ENCODE assay signal across 8 cellular contexts in the genomic region with DNA sequence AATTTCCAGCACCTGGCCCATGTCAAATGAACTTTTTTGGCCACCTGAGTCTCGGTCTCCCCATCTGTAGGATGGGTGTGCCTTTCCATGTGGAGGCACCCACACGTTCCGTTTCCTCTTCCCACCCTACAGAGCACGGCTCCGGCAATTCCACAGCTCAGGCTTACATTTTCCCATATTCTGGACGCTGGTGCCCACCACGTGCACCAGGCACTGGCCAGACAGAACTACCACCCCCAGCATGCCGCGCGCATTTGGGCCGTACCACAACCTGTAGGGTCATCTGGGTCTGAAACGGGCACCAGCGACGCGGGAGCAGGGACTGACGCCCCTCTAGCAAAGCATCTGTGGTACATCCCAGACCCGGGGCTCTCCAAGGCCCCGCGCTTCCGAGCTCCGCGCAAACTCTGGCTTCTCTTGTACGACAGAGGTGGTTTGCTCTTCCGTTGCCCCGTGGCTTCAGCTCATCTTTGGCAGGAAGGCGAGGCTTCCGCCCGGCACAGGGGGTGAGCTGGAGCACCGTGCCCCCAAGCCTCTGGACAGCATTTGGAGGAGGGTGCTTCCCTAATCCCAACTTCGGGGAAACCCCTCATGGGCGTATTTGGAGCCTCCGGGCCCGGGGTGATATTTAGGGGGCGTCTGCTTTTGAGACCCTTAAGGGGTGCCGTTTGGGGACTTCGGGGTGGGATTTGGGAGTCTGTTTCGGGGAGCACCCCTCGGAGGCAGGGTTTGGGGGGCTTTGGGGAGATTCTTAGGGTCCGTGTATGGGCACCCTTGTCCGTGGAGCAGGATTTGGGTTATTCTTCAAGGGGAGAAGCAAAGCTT. TPM values are rescaled to one million over a fixed set of nuclear protein-coding genes. Genes with fewer than 3 reads are reported as not detected.
DNase-seq lines count a peak whose midpoint lies in the region; ATAC-seq and TF ChIP-seq lines count a peak whose summit lies in the region.

No MANE protein-coding gene starts in this region.

- H3K36me3 ChIP-seq in BLaER1 treated with 17β-estradiol and CSF1 and Interleukin-3, amounts not matched to agents 10 nM and 100 nM: peaks cover 11 to 28% (median 17%) of the 10 kb centered on the region in 11 experiments; a peak in 21 of 22 replicates
- peaks cover 0 to 5% (median 0%) of the 10 kb centered on the region in 4 donors for H3K36me3 ChIP-seq in right lobe of liver

- H3K9me3 ChIP-seq in BLaER1 treated with 17β-estradiol and CSF1 and Interleukin-3, amounts not matched to agents 10 nM and 100 nM (replicated peaks in 1 of 11): no peaks in the 10 kb centered on the region
- no peaks in the 10 kb centered on the region for H3K9me3 ChIP-seq in right lobe of liver

- peaks cover 3 to 37% (median 25%) of the 10 kb centered on the region in 11 experiments; a peak in 20 of 22 replicates for H4K20me1 ChIP-seq in BLaER1 treated with 17β-estradiol and CSF1 and Interleukin-3, amounts not matched to agents 10 nM and 100 nM

- DNase-seq in NCI-H748 (lab: John Stamatoyannopoulos, UW; ENCODE audit: unreplicated experiment) (peak; percentile 96), dermis microvascular lymphatic vessel endothelial cell (ENCODE audit: low read depth in 2 of 2) (peak; percentile 88 to 94), right lobe of liver (peak; percentile 86 to 91 (median 88))
- DNase-seq in activated CD4-positive, alpha-beta T cell treated with anti-CD3 and anti-CD28 coated beads, Interleukin-2, amount 50 U/mL, for 1 hour: peak; percentile 70
- DNase-seq in stimulated activated CD4-positive, alpha-beta T cell treated with anti-CD3 and anti-CD28 coated beads, Interleukin-4, amount 100 ng/mL, for 24 hours: peak; percentile 85

- WGBS in right lobe of liver (ENCODE audit: insufficient coverage, low coverage, low lambda C conversion rate, missing lambda C conversion rate): 13% methylated on average over 22 of the region's 40 CpGs

- ATAC-seq in GM19328 (IDR thresholded peaks at IDR 0.05; ENCODE audit: unreplicated experiment) (peak; percentile 43), HG03469 (IDR thresholded peaks at IDR 0.05; ENCODE audit: unreplicated experiment) (peak; percentile 49), right lobe of liver (peak; percentile 78 to 88 (median 86))

- TF ChIP-seq POLR2A in right lobe of liver (IDR thresholded peaks at IDR 0.05): peak; percentile 61

- peaks cover 30 to 34% (median 31%) of the 10 kb centered on the region in 10 experiments for H3K4me1 ChIP-seq in BLaER1 treated with 17β-estradiol and CSF1 and Interleukin-3, amounts not matched to agents 10 nM and 100 nM
- peaks cover 0 to 16% (median 0%) of the 10 kb centered on the region in 4 donors for H3K4me1 ChIP-seq in right lobe of liver

- H3K4me2 ChIP-seq in BLaER1 treated with 17β-estradiol and CSF1 and Interleukin-3, amounts not matched to agents 10 nM and 100 nM: peak overlapping the region; percentile 68 to 92 (median 84)

- peak overlapping the region; percentile 26 to 78 (median 73); a peak in 21 of 22 replicates for H3K27ac ChIP-seq in BLaER1 treated with 17β-estradiol and CSF1 and Interleukin-3, amounts not matched to agents 10 nM and 100 nM
- peak overlapping the region in 1 of 3 donors; percentile 12 for H3K27ac ChIP-seq in right lobe of liver

- H3K4me3 ChIP-seq in BLaER1 treated with 17β-estradiol and CSF1 and Interleukin-3, amounts not matched to agents 10 nM and 100 nM: peak overlapping the region; percentile 54 to 89 (median 81)
- H3K4me3 ChIP-seq in right lobe of liver: peak overlapping the region; percentile 35 to 57 (median 53)

- H3K9ac ChIP-seq in BLaER1 treated with 17β-estradiol and CSF1 and Interleukin-3, amounts not matched to agents 10 nM and 100 nM: peak overlapping the region; percentile 67 to 98 (median 79)

- H3K27me3 ChIP-seq in BLaER1 treated with 17β-estradiol and CSF1 and Interleukin-3, amounts not matched to agents 10 nM and 100 nM: peaks cover 0 to 36% (median 18%) of the 10 kb centered on the region in 11 experiments; a peak in 11 of 22 replicates
- peaks cover 0 to 6% of the 10 kb centered on the region in 2 donors for H3K27me3 ChIP-seq in right lobe of liver

- intact Hi-C loops in right lobe of liver (cut with DNase I): loop anchor here in 1 of 2 donors (5.0 kb wide), 1 partner anchor 197 kb away; no protein-coding TSS in a partner anchor

- TF ChIP-seq CTCF in right lobe of liver (IDR thresholded peaks at IDR 0.05): no peak

RNA-seq across cellular contexts. Expression of a gene that starts 3.0 kb away (rescaled TPM):
- 115 and 148 TPM in 2 replicates for total RNA-seq in dermis microvascular lymphatic vessel endothelial cell
- total RNA-seq in right lobe of liver: 100 to 1,000 TPM in 4 of 6 experiments, 10 to 100 TPM in 2; 85.1 to 120 (median 107) TPM

RNA-seq across cellular contexts. Expression of a gene that starts 27.8 kb away (rescaled TPM):
- 41.6 and 65.4 TPM in 2 replicates for total RNA-seq in dermis microvascular lymphatic vessel endothelial cell
- 10 to 100 TPM; 14.6 to 37.4 (median 29.5) TPM for total RNA-seq in right lobe of liver

RNA-seq across cellular contexts. Expression of a gene that starts 42.2 kb away (rescaled TPM):
- total RNA-seq in dermis microvascular lymphatic vessel endothelial cell (23.5 and 52.1 TPM in 2 replicates), right lobe of liver (10 to 100 TPM in 3 of 6 experiments, 1 to 10 TPM in 3; 7.1 to 14.7 (median 11.4) TPM)

RNA-seq across cellular contexts. Expression of a gene that starts 45.6 kb away (rescaled TPM):
- total RNA-seq in dermis microvascular lymphatic vessel endothelial cell (37.2 and 38.4 TPM in 2 replicates), right lobe of liver (10 to 100 TPM; 12.5 to 20.8 (median 15.2) TPM)

RNA-seq across cellular contexts. Expression of a gene that starts 46.2 kb away (rescaled TPM):
- total RNA-seq in dermis microvascular lymphatic vessel endothelial cell (63.5 and 69.4 TPM in 2 replicates), right lobe of liver (10 to 100 TPM; 37.8 to 64.0 (median 50.7) TPM)
